Comparison of ENCODE assay signal across 15 cellular contexts in genomic region chr1:226026833-226027232, GRCh38.
"Had no signal": no experiment of that assay in that cellular context is flagged by ENCODE, and none has a peak within 500 bp of the region (broad histone marks: within the 10 kb centered on the region; RNA-seq: fewer than 3 reads in every experiment).

No MANE protein-coding gene starts in this region.

- H3K4me1 Mint-ChIP-seq: activated CD4-positive, alpha-beta T cell treated with anti-CD3 and anti-CD28 coated beads for 36 hours; activated T-helper 17 cell treated with anti-CD3 and anti-CD28 coated beads, Interleukin-2, amount 50 U/mL, for 72 hours had no signal

- H3K36me3 ChIP-seq: ascending aorta, gastroesophageal sphincter, heart right ventricle, left lung, transverse colon, uterus had no signal

- DNase-seq: activated CD4-positive, alpha-beta memory T cell treated with anti-CD3 and anti-CD28 coated beads for 36 hours; activated CD4-positive, alpha-beta T cell treated with anti-CD3 and anti-CD28 coated beads for 36 hours; activated naive CD4-positive, alpha-beta T cell treated with anti-CD3 and anti-CD28 coated beads, Interleukin-2, amount 10 ng/mL, durations not matched to agents 7 days and 5 days; activated T-cell treated with anti-CD3 and anti-CD28 coated beads for 4 hours; heart right ventricle; left lung; retina; stimulated activated CD4-positive, alpha-beta T cell treated with anti-CD3 and anti-CD28 coated beads, Interleukin-2, amount 100 ng/mL, for 24 hours; transverse colon; uterus had no signal

- H3K27me3 Mint-ChIP-seq: activated CD4-positive, alpha-beta memory T cell treated with anti-CD3 and anti-CD28 coated beads for 36 hours; activated CD4-positive, alpha-beta T cell treated with anti-CD3 and anti-CD28 coated beads for 36 hours; stimulated activated naive CD8-positive, alpha-beta T cell treated with anti-CD3 and anti-CD28 coated beads, Interleukin-15, Interleukin-2, amounts not matched to agents 100 ng/mL and 50 ng/mL, for 24 hours had no signal

- H3K9me3 Mint-ChIP-seq: activated CD4-positive, alpha-beta memory T cell treated with anti-CD3 and anti-CD28 coated beads for 36 hours; activated naive CD4-positive, alpha-beta T cell treated with anti-CD3 and anti-CD28 coated beads, Interleukin-2, amount 10 ng/mL, durations not matched to agents 7 days and 5 days; activated T-helper 17 cell treated with anti-CD3 and anti-CD28 coated beads, Interleukin-2, amount 50 U/mL, for 72 hours; stimulated activated naive CD8-positive, alpha-beta T cell treated with anti-CD3 and anti-CD28 coated beads, Interleukin-15, Interleukin-2, amounts not matched to agents 100 ng/mL and 50 ng/mL, for 24 hours had no signal

- H3K4me1 ChIP-seq: ascending aorta, gastroesophageal sphincter, uterus had no signal

- H3K27me3 ChIP-seq: ascending aorta, gastroesophageal sphincter, heart right ventricle, left lung, transverse colon, uterus had no signal

- H3K27ac ChIP-seq: ascending aorta, coronary artery, gastroesophageal sphincter, heart right ventricle, left lung, uterus had no signal

- H3K4me3 ChIP-seq: ascending aorta, coronary artery, gastroesophageal sphincter, heart right ventricle, left lung, transverse colon, uterus had no signal

- H3K27ac Mint-ChIP-seq: activated CD4-positive, alpha-beta memory T cell treated with anti-CD3 and anti-CD28 coated beads for 36 hours; activated CD4-positive, alpha-beta T cell treated with anti-CD3 and anti-CD28 coated beads for 36 hours; activated naive CD4-positive, alpha-beta T cell treated with anti-CD3 and anti-CD28 coated beads, Interleukin-2, amount 10 ng/mL, durations not matched to agents 7 days and 5 days; activated T-helper 17 cell treated with anti-CD3 and anti-CD28 coated beads, Interleukin-2, amount 50 U/mL, for 72 hours; stimulated activated naive CD8-positive, alpha-beta T cell treated with anti-CD3 and anti-CD28 coated beads, Interleukin-15, Interleukin-2, amounts not matched to agents 100 ng/mL and 50 ng/mL, for 24 hours had no signal

- H3K9me3 ChIP-seq: ascending aorta, gastroesophageal sphincter, heart right ventricle, left lung, transverse colon, uterus had no signal

- H3K4me3 Mint-ChIP-seq: activated CD4-positive, alpha-beta memory T cell treated with anti-CD3 and anti-CD28 coated beads for 36 hours; activated CD4-positive, alpha-beta T cell treated with anti-CD3 and anti-CD28 coated beads for 36 hours; activated naive CD4-positive, alpha-beta T cell treated with anti-CD3 and anti-CD28 coated beads, Interleukin-2, amount 10 ng/mL, durations not matched to agents 7 days and 5 days; activated T-helper 17 cell treated with anti-CD3 and anti-CD28 coated beads, Interleukin-2, amount 50 U/mL, for 72 hours; stimulated activated naive CD8-positive, alpha-beta T cell treated with anti-CD3 and anti-CD28 coated beads, Interleukin-15, Interleukin-2, amounts not matched to agents 100 ng/mL and 50 ng/mL, for 24 hours had no signal

- H3K36me3 Mint-ChIP-seq: activated CD4-positive, alpha-beta memory T cell treated with anti-CD3 and anti-CD28 coated beads for 36 hours; activated naive CD4-positive, alpha-beta T cell treated with anti-CD3 and anti-CD28 coated beads, Interleukin-2, amount 10 ng/mL, durations not matched to agents 7 days and 5 days had no signal

- ATAC-seq: activated CD4-positive, alpha-beta T cell treated with anti-CD3 and anti-CD28 coated beads for 36 hours; activated T-helper 17 cell treated with anti-CD3 and anti-CD28 coated beads, Interleukin-2, amount 50 U/mL, for 72 hours; gastroesophageal sphincter; heart right ventricle; left lung had no signal
